Comparison of ENCODE assay signal across 6 cellular contexts in the genomic region with DNA sequence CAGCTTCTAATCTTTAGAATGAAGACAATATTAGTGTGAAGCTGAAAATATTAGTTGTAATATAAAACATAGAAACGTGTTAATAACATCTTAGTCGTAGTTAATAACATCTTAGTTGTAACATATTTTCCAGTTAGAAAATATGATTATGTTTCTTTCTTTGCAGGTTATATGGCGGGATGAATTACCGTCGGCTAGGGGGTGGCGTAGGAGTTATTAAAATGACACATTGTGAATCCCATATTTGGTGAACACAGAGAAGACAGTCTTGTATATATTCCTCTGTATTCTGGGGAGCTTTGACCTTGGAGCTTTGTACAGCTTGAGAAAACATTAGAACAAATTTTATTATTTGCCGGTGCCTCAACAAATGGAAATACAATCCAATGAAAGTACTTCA.
"Had no signal": no experiment of that assay in that cellular context is flagged by ENCODE, and none has a peak within 500 bp of the region (broad histone marks: within the 10 kb centered on the region; RNA-seq: fewer than 3 reads in every experiment).

No MANE protein-coding gene starts in this region.

- H3K4me3 ChIP-seq: GM12878 had no signal

- FAIRE-seq: GM12878, GM12891, GM18507, GM19239 had no signal

- DNase-seq: GDM1, GF-D8 had no signal

- ATAC-seq: GM12878 had no signal
